Comparison of ENCODE assay signal across 8 cellular contexts in the genomic region with DNA sequence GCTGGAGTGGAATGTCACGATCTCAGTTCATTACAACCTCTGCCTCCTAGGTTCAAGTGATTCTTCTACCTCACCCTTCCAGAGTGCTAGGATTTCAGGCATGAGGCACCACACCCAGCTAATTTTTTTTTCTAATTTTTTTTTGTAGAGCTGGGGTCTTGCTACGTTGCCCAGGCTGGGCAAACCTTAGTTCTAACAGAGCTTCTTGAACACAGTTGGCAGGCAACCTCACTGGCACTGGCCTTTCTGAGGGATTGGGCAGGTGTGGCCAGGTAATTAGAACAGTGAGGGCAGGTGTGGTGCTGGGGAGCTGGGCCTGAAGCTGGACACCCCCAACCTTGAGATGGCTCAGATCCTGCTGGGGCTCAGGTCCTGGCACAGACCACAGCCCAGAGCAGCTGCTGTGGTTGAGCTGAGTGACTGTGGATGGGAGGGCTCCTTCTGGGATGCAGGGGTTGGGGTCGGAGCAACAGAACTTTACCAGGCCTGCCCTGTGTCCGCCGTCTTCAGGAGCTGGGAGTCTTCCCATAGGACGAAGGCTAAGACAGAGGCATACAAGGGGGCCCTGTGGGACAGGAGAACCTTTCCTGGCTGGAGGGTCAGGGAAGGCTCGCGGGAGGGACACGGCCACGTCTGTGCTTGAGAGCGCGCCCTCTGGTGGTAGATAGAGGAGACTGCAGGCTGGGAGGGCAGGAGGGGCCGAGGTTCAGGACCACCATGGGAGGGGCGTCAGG. TPM values are rescaled to one million over a fixed set of nuclear protein-coding genes. Genes with fewer than 3 reads are reported as not detected.
DNase-seq lines count a peak whose midpoint lies in the region; ATAC-seq, FAIRE-seq and TF ChIP-seq lines count a peak whose summit lies in the region.

No MANE protein-coding gene starts in this region.

- H3K4me2 ChIP-seq in K562 (ENCODE audit: insufficient read depth, low read length), result no peak overlapping the region; the same call in 1 of the 2 replicates

- ATAC-seq in SK-N-SH treated with all-trans-retinoic acid at 6 μM for 48 hours (peak; percentile 90), K562 (peak; percentile 92), left lobe of liver (peak; percentile 96), HG03442 (IDR thresholded peaks at IDR 0.05; ENCODE audit: unreplicated experiment) (no peak), HG02938 (IDR thresholded peaks at IDR 0.05; ENCODE audit: unreplicated experiment) (no peak)
- peak; percentile 65 for ATAC-seq in stimulated activated naive CD8-positive, alpha-beta T cell treated with anti-CD3 and anti-CD28 coated beads, Interleukin-15, Interleukin-2, amounts not matched to agents 100 U/mL and 50 U/mL, for 24 hours

- no peak overlapping the region for H3K27ac ChIP-seq in K562 (ENCODE audit: extremely low read depth, low read depth, low read length)

- TF ChIP-seq EP300 in K562 (IDR thresholded peaks at IDR 0.05; ENCODE audit: low read length), result no peak

- no peak for TF ChIP-seq POLR2A in K562 (conservative IDR thresholded peaks at IDR 0.05)

- POLR2A ChIA-PET in K562 (lab: Yijun Ruan, JAX), result interaction anchor here (0.6 to 1.0 kb wide), 2 partner anchors 23 to 346 kb away, joined by 3 to 4 read pairs; no protein-coding TSS in a partner anchor

- H3K9ac ChIP-seq in K562 (ENCODE audit: insufficient read depth in 1 of 2, low read depth in 2 of 2, low read length in 2 of 2), result no peak overlapping the region

- no peak overlapping the region for H3K4me3 ChIP-seq in K562

- TF ChIP-seq RAD21 in K562 (CRISPR knock-in tag; conservative IDR thresholded peaks at IDR 0.05 in 1 of 2, IDR thresholded peaks at IDR 0.05 in 1 of 2), result peak in 1 of 2 experiments; percentile 54; a peak in 2 of 4 replicates

- peak; percentile 77 to 95 (median 83) for TF ChIP-seq CTCF in K562 (IDR thresholded peaks at IDR 0.05 in 2 of 3, conservative IDR thresholded peaks at IDR 0.05 in 1 of 3; ENCODE audit: insufficient read depth in 2 of 3, low read depth in 1 of 3, low read length in 3 of 3)

- BruUV-seq in K562 (replicated peaks; lab: Mats Ljungman, UMichigan), result no TSS peak

- H2AFZ ChIP-seq in K562 (ENCODE audit: low read depth, low read length), result no peak overlapping the region

- H3K79me2 ChIP-seq in K562 (ENCODE audit: control insufficient read depth, insufficient read depth, low read length), result no peaks in the 10 kb centered on the region

- in situ Hi-C loops in K562 (cut with MboI), result no loop called here

- DNase-seq in NCI-H2171 treated with DMSO at 0.1 percent for 48 hours (lab: John Stamatoyannopoulos, UW) (peak; percentile 26), NCI-H2171 (lab: John Stamatoyannopoulos, UW) (no peak), K562 (ENCODE audit: extremely low read depth in 1 of 4, low spot score in 3 of 4) (peak; percentile 56 to 92 (median 86)), left lobe of liver (ENCODE audit: low spot score) (peak; percentile 59)
- DNase-seq in stimulated activated naive CD8-positive, alpha-beta T cell treated with anti-CD3 and anti-CD28 coated beads, Interleukin-15, Interleukin-2, amounts not matched to agents 100 U/mL and 50 U/mL, for 24 hours, result peak; percentile 59

- no peaks in the 10 kb centered on the region for H3K9me3 ChIP-seq in K562 (replicated peaks; ENCODE audit: control insufficient read depth, insufficient read depth, low read depth, low read length)

- H3K27me3 ChIP-seq in K562 (ENCODE audit: control insufficient read depth in 2 of 2, insufficient read depth in 2 of 2, low read length in 2 of 2), result peaks cover 20 to 50% of the 10 kb centered on the region in 2 experiments

- no peaks in the 10 kb centered on the region for H3K36me3 ChIP-seq in K562 (ENCODE audit: control insufficient read depth, insufficient read depth, low read length)

- H3K9me1 ChIP-seq in K562 (ENCODE audit: control insufficient read depth, insufficient read depth, low read length), result no peaks in the 10 kb centered on the region

- 0% methylated on average over 14 of the region's 14 CpGs for WGBS in K562 (ENCODE audit: insufficient coverage, low coverage, missing lambda C conversion rate)

- FAIRE-seq in K562 (lab: Jason Lieb, UNC), result peak; percentile 51

- no peaks in the 10 kb centered on the region for H4K20me1 ChIP-seq in K562 (replicated peaks; ENCODE audit: control insufficient read depth, insufficient read depth, low read length)

- CTCF ChIA-PET in K562 (lab: Yijun Ruan, JAX; ENCODE audit: low intra/inter-chr PET ratio), result no interaction called here

- intact Hi-C loops in K562 (cut with micrococcal nuclease), result loop anchor here (10.0 kb wide), 1 partner anchor 46 kb away; a partner anchor contains a TSS

- H3K4me1 ChIP-seq in K562 (replicated peaks in 1 of 2; ENCODE audit: control insufficient read depth in 2 of 2, insufficient read depth in 2 of 2, low read length in 2 of 2), result peaks cover 0 to 6% of the 10 kb centered on the region in 2 experiments; a peak in 1 of 5 replicates

TF ChIP-seq in SK-N-SH treated with all-trans-retinoic acid at 6 μM for 48 hours, 23 proteins besides CTCF, POLR2A, EP300 and RAD21 (continues in another document):
- TF ChIP-seq ZNF565 (CRISPR knock-in tag; conservative IDR thresholded peaks at IDR 0.05; ENCODE audit: low read depth) (no peak), ZNF8 (CRISPR knock-in tag; IDR thresholded peaks at IDR 0.05) (no peak), ARNTL (CRISPR knock-in tag; IDR thresholded peaks at IDR 0.05; ENCODE audit: borderline replicate concordance, low read depth) (no peak), ISL1 (CRISPR knock-in tag; IDR thresholded peaks at IDR 0.05) (no peak)
- TF ChIP-seq, protein P1, sequence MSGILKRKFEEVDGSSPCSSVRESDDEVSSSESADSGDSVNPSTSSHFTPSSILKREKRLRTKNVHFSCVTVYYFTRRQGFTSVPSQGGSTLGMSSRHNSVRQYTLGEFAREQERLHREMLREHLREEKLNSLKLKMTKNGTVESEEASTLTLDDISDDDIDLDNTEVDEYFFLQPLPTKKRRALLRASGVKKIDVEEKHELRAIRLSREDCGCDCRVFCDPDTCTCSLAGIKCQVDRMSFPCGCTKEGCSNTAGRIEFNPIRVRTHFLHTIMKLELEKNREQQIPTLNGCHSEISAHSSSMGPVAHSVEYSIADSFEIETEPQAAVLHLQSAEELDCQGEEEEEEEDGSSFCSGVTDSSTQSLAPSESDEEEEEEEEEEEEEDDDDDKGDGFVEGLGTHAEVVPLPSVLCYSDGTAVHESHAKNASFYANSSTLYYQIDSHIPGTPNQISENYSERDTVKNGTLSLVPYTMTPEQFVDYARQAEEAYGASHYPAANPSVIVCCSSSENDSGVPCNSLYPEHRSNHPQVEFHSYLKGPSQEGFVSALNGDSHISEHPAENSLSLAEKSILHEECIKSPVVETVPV (CRISPR knock-in tag; IDR thresholded peaks at IDR 0.05), result no peak

TF ChIP-seq in K562, 482 proteins besides CTCF, POLR2A, EP300 and RAD21 (continues in another document):
- peak; percentile 70 for TF ChIP-seq CREM (IDR thresholded peaks at IDR 0.05; ENCODE audit: low read depth)
- 0 out of 2 replicates have a peak, but pooled peaks have one; percentile 30 for TF ChIP-seq SMARCA5 (IDR thresholded peaks at IDR 0.05)
- TF ChIP-seq SMC3 (conservative IDR thresholded peaks at IDR 0.05; ENCODE audit: insufficient read depth, low read depth, low read length), result peak; percentile 69
- no peak for TF ChIP-seq ZNF347 (CRISPR knock-in tag; IDR thresholded peaks at IDR 0.05; ENCODE audit: low read depth)
- TF ChIP-seq XRCC3 (IDR thresholded peaks at IDR 0.05), result no peak
- no peak for TF ChIP-seq POLR2B (IDR thresholded peaks at IDR 0.05; ENCODE audit: low read depth, partially characterized antibody)
- 0 out of 2 replicates have a peak, but pooled peaks have one; percentile 3 for TF ChIP-seq ZNF121 (CRISPR knock-in tag; conservative IDR thresholded peaks at IDR 0.05)
- TF ChIP-seq RFX5 (IDR thresholded peaks at IDR 0.05; ENCODE audit: low read depth, low read length), result no peak
- TF ChIP-seq, protein P2, sequence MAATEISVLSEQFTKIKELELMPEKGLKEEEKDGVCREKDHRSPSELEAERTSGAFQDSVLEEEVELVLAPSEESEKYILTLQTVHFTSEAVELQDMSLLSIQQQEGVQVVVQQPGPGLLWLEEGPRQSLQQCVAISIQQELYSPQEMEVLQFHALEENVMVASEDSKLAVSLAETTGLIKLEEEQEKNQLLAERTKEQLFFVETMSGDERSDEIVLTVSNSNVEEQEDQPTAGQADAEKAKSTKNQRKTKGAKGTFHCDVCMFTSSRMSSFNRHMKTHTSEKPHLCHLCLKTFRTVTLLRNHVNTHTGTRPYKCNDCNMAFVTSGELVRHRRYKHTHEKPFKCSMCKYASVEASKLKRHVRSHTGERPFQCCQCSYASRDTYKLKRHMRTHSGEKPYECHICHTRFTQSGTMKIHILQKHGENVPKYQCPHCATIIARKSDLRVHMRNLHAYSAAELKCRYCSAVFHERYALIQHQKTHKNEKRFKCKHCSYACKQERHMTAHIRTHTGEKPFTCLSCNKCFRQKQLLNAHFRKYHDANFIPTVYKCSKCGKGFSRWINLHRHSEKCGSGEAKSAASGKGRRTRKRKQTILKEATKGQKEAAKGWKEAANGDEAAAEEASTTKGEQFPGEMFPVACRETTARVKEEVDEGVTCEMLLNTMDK (IDR thresholded peaks at IDR 0.05; ENCODE audit: borderline replicate concordance, insufficient read depth, low read depth, low read length, poor library complexity, severe bottlenecking), result peak; percentile 36
- TF ChIP-seq RBFOX2 (IDR thresholded peaks at IDR 0.05; ENCODE audit: low read depth, low read length), result no peak
- peak; percentile 97 for TF ChIP-seq ZBTB7A (IDR thresholded peaks at IDR 0.05; ENCODE audit: borderline replicate concordance, control insufficient read depth, low read depth, low read length)

RNA-seq across cellular contexts. Expression of a gene that starts 48.2 kb away (rescaled TPM):
- not detected in 2 replicates for total RNA-seq in K562 (2011; cell fraction: chromatin; rRNA removed; ENCODE audit: low replicate concordance)
- not detected in 2 replicates for total RNA-seq in K562 (2011; cell fraction: nucleolus; rRNA removed)
- not detected in 2 replicates for total RNA-seq in K562 (2011; cell fraction: nucleoplasm; rRNA removed)
- total RNA-seq in K562 (2014; rRNA removed) (0.05 and 0.12 TPM in 2 replicates), K562 (2014; rRNA removed; fragmentation: Illumina TruSeq; extraction: Trizol) (not detected in 2 replicates), K562 (2015; rRNA removed; fragmentation: Illumina TruSeq; extraction: Trizol) (not detected in 2 replicates), K562 (2021) (0.09 and 0.16 TPM in 2 replicates), left lobe of liver (6.7 TPM)
- polyA plus RNA-seq in K562 (2011; rRNA removed) (0.04 TPM in 1 of 2 replicates, not detected in the other), K562 (2014; fragmentation: Illumina TruSeq; extraction: Trizol) (0.39 TPM in 1 of 2 replicates, not detected in the other), K562 (2014; fragmentation: Nextera tagmentation; extraction: Ambion mirVana) (not detected), K562 (2014; rRNA removed) (0.04 TPM in 1 of 2 replicates, not detected in the other)
- polyA plus RNA-seq in K562 (2011; cell fraction: cytosol; rRNA removed), result 0.01 TPM in 1 of 2 replicates, not detected in the other
- 0.07 and 0.11 TPM in 2 replicates for polyA plus RNA-seq in K562 (2011; cell fraction: nucleus; rRNA removed)
- 0.17 and 0.50 TPM in 2 replicates for polyA plus RNA-seq in K562 (2012)
- not detected in 2 replicates for polyA minus RNA-seq in K562 (2011; rRNA and poly(A)+ RNA removed)
- not detected in 2 replicates for polyA minus RNA-seq in K562 (2011; cell fraction: cytosol; rRNA and poly(A)+ RNA removed)
- not detected in 2 replicates for polyA minus RNA-seq in K562 (2011; cell fraction: nucleus; rRNA and poly(A)+ RNA removed)

Comparison
In these comparisons a context has a peak if more than half of its experiments do, and no peak if none do; other contexts are left out.
1. ATAC-seq: peak in SK-N-SH treated with all-trans-retinoic acid at 6 μM for 48 hours (single experiment), K562 (single experiment), left lobe of liver (single experiment) and stimulated activated naive CD8-positive, alpha-beta T cell treated with anti-CD3 and anti-CD28 coated beads, Interleukin-15, Interleukin-2, amounts not matched to agents 100 U/mL and 50 U/mL, for 24 hours (single experiment); none in HG03442 (single experiment) and HG02938 (single experiment).